Comparison of ENCODE assay signal across 2 cellular contexts in the genomic region with DNA sequence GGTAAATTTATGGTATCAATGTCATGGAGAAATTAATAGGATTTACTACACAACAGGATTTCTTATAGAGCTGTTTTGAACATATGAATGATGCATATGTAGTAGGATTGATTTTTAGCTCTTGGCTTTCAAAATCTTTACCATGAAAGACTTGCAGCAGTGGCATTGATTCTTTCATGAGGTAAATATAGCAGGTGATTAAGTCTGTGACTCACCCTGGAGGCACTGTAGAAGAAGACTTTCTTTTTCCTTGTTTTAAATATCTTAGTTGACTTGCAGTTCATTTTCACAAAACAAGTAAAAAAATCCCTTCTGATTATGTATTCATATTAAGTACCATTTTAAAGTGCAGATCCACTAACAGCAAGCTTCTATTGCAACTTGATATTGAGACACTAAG.
TF ChIP-seq lines count a peak whose summit lies in the region.

No MANE protein-coding gene starts in this region.

TF ChIP-seq in SK-N-SH, 30 proteins besides CTCF, POLR2A, EP300 and RAD21 (continued from another document):
- TF ChIP-seq, protein P1, sequence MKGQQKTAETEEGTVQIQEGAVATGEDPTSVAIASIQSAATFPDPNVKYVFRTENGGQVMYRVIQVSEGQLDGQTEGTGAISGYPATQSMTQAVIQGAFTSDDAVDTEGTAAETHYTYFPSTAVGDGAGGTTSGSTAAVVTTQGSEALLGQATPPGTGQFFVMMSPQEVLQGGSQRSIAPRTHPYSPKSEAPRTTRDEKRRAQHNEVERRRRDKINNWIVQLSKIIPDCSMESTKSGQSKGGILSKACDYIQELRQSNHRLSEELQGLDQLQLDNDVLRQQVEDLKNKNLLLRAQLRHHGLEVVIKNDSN (IDR thresholded peaks at IDR 0.05; ENCODE audit: borderline replicate concordance, low read depth): no peak
- TF ChIP-seq NFIC (IDR thresholded peaks at IDR 0.05; ENCODE audit: borderline replicate concordance) (no peak), FOXJ3 (CRISPR knock-in tag; IDR thresholded peaks at IDR 0.05) (no peak), FOXM1 (IDR thresholded peaks at IDR 0.05; ENCODE audit: low read depth) (no peak), CHD2 (IDR thresholded peaks at IDR 0.05; ENCODE audit: low read length, partially characterized antibody) (no peak), RXRA (IDR thresholded peaks at IDR 0.05; ENCODE audit: borderline replicate concordance, low read depth) (no peak), SIN3A (IDR thresholded peaks at IDR 0.05; ENCODE audit: borderline replicate concordance, low read depth, low read length) (no peak), TAF1 (IDR thresholded peaks at IDR 0.05; ENCODE audit: borderline replicate concordance, low read depth, low read length) (no peak), YY1 (IDR thresholded peaks at IDR 0.05; ENCODE audit: low read depth) (no peak), EZH2phosphoT487 (IDR thresholded peaks at IDR 0.05; ENCODE audit: borderline replicate concordance, low read depth) (no peak), GATA2 (CRISPR knock-in tag; IDR thresholded peaks at IDR 0.05) (no peak), FOSL2 (IDR thresholded peaks at IDR 0.05; ENCODE audit: borderline replicate concordance, low read depth) (peak; percentile 13; the same call in 1 of the 2 replicates), SMC3 (IDR thresholded peaks at IDR 0.05; ENCODE audit: low read depth, low read length) (no peak)

TF ChIP-seq in SK-N-SH treated with all-trans-retinoic acid at 6 μM for 48 hours, 23 proteins besides CTCF, POLR2A, EP300 and RAD21 (continued from another document):
- TF ChIP-seq, protein P2, sequence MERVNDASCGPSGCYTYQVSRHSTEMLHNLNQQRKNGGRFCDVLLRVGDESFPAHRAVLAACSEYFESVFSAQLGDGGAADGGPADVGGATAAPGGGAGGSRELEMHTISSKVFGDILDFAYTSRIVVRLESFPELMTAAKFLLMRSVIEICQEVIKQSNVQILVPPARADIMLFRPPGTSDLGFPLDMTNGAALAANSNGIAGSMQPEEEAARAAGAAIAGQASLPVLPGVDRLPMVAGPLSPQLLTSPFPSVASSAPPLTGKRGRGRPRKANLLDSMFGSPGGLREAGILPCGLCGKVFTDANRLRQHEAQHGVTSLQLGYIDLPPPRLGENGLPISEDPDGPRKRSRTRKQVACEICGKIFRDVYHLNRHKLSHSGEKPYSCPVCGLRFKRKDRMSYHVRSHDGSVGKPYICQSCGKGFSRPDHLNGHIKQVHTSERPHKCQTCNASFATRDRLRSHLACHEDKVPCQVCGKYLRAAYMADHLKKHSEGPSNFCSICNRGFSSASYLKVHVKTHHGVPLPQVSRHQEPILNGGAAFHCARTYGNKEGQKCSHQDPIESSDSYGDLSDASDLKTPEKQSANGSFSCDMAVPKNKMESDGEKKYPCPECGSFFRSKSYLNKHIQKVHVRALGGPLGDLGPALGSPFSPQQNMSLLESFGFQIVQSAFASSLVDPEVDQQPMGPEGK (CRISPR knock-in tag; IDR thresholded peaks at IDR 0.05; ENCODE audit: borderline replicate concordance): no peak
- no peak for TF ChIP-seq ZNF70 (CRISPR knock-in tag; IDR thresholded peaks at IDR 0.05)
- TF ChIP-seq ZFP3 (CRISPR knock-in tag; IDR thresholded peaks at IDR 0.05): no peak
- TF ChIP-seq GLIS3 (CRISPR knock-in tag; IDR thresholded peaks at IDR 0.05): no peak
- no peak for TF ChIP-seq SNAI2 (CRISPR knock-in tag; IDR thresholded peaks at IDR 0.05)
- no peak for TF ChIP-seq ZNF565 (CRISPR knock-in tag; conservative IDR thresholded peaks at IDR 0.05; ENCODE audit: low read depth)
- TF ChIP-seq ESRRG (CRISPR knock-in tag; IDR thresholded peaks at IDR 0.05): no peak
- TF ChIP-seq, protein P3, sequence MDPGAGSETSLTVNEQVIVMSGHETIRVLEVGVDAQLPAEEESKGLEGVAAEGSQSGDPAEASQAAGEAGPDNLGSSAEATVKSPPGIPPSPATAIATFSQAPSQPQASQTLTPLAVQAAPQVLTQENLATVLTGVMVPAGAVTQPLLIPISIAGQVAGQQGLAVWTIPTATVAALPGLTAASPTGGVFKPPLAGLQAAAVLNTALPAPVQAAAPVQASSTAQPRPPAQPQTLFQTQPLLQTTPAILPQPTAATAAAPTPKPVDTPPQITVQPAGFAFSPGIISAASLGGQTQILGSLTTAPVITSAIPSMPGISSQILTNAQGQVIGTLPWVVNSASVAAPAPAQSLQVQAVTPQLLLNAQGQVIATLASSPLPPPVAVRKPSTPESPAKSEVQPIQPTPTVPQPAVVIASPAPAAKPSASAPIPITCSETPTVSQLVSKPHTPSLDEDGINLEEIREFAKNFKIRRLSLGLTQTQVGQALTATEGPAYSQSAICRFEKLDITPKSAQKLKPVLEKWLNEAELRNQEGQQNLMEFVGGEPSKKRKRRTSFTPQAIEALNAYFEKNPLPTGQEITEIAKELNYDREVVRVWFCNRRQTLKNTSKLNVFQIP (CRISPR knock-in tag; IDR thresholded peaks at IDR 0.05; ENCODE audit: borderline replicate concordance, low read depth): no peak
- TF ChIP-seq ZFP30 (CRISPR knock-in tag; IDR thresholded peaks at IDR 0.05): no peak
- TF ChIP-seq CSDC2 (CRISPR knock-in tag; IDR thresholded peaks at IDR 0.05): no peak
- no peak for TF ChIP-seq TOX (CRISPR knock-in tag; IDR thresholded peaks at IDR 0.05; ENCODE audit: borderline replicate concordance)
- TF ChIP-seq OSR1 (CRISPR knock-in tag; IDR thresholded peaks at IDR 0.05): no peak
